11 cellular contexts compared by ENCODE assay signal in genomic region chr17:32490101-32490482, GRCh38. TPM values are rescaled to one million over a fixed set of nuclear protein-coding genes. Genes with fewer than 3 reads are reported as not detected.
A peak's percentile ranks its signal among the peaks of the same experiment; 100 is the strongest.
DNase-seq lines count a peak whose midpoint lies in the region; ATAC-seq, FAIRE-seq and TF ChIP-seq lines count a peak whose summit lies in the region.
"Had no signal": no experiment of that assay in that cellular context is flagged by ENCODE, and none has a peak within 500 bp of the region (broad histone marks: within the 10 kb centered on the region; RNA-seq: fewer than 3 reads in every experiment).

No MANE protein-coding gene starts in this region.

- peaks cover 9% of the 10 kb centered on the region for H3K79me2 ChIP-seq in astrocyte (ENCODE audit: insufficient read depth, low read length)

- H4K20me1 ChIP-seq in astrocyte (ENCODE audit: insufficient read depth, low read length): peaks cover 32% of the 10 kb centered on the region

- intact Hi-C loops in spleen (cut with DNase I; ENCODE audit: low total_unique reads): no loop called here

- H3K4me1 ChIP-seq in astrocyte (ENCODE audit: insufficient read depth, low read length): peaks cover 35% of the 10 kb centered on the region
- H3K4me1 ChIP-seq in spleen: peaks cover 46 to 91% (median 85%) of the 10 kb centered on the region in 6 donors

- ATAC-seq in HG03039 (IDR thresholded peaks at IDR 0.05; ENCODE audit: unreplicated experiment): no peak

- 80 to 90% (median 81%) methylated on average over 14 to 16 of the region's 16 CpGs for WGBS in spleen, 5 donors

- H2AFZ ChIP-seq in astrocyte (ENCODE audit: low read depth, low read length): no peak overlapping the region
- H2AFZ ChIP-seq: PC-9 had no signal

- H3K4me3 ChIP-seq in astrocyte (ENCODE audit: insufficient read depth, low read depth, low read length): no peak overlapping the region
- H3K4me3 ChIP-seq in spleen: peak overlapping the region; percentile 0 to 88 (median 67)
- H3K4me3 ChIP-seq: PC-9 had no signal

- no peak for FAIRE-seq in astrocyte (lab: Jason Lieb, UNC)

- peak overlapping the region; percentile 40 for H3K27ac Mint-ChIP-seq in activated T-cell treated with anti-CD3 and anti-CD28 coated beads, Interleukin-2, amount 50 U/mL, for 24 hours
- no peak overlapping the region for H3K27ac Mint-ChIP-seq in astrocyte (ENCODE audit: unreplicated experiment)

- no peak overlapping the region for H3K9ac ChIP-seq in astrocyte (ENCODE audit: low read length)

- H3K9me3 Mint-ChIP-seq in activated T-cell treated with anti-CD3 and anti-CD28 coated beads, Interleukin-2, amount 50 U/mL, for 24 hours: no peaks in the 10 kb centered on the region
- no peaks in the 10 kb centered on the region for H3K9me3 Mint-ChIP-seq in astrocyte (ENCODE audit: unreplicated experiment)

- DNase-seq in activated T-cell treated with anti-CD3 and anti-CD28 coated beads, Interleukin-2, amount 50 U/mL, for 24 hours: no peak
- DNase-seq in activated T-cell treated with anti-CD3 and anti-CD28 coated beads, Interleukin-2, amount 50 U/mL, for 1 hour: no peak
- DNase-seq in NCI-H2171 (lab: John Stamatoyannopoulos, UW): peak; percentile 55
- DNase-seq in astrocyte (ENCODE audit: low read depth): no peak
- peak; percentile 80 for DNase-seq in spleen
- DNase-seq in AML-193 (lab: John Stamatoyannopoulos, UW): no peak
- DNase-seq in kidney tubule cell (ENCODE audit: low spot score): no peak
- DNase-seq: cortex of kidney, IMR-90, PC-9 had no signal

- no peak for TF ChIP-seq POLR2A in spleen (IDR thresholded peaks at IDR 0.05)

- peak overlapping the region; percentile 90 for H3K4me3 Mint-ChIP-seq in activated T-cell treated with anti-CD3 and anti-CD28 coated beads, Interleukin-2, amount 50 U/mL, for 24 hours
- H3K4me3 Mint-ChIP-seq in astrocyte (ENCODE audit: unreplicated experiment): peak overlapping the region; percentile 57

- no peak for TF ChIP-seq CTCF in astrocyte (IDR thresholded peaks at IDR 0.05; ENCODE audit: insufficient read depth, low read depth, low read length)
- TF ChIP-seq CTCF in spleen (IDR thresholded peaks at IDR 0.05 in 8 of 11, conservative IDR thresholded peaks at IDR 0.05 in 3 of 11): no peak

- H3K27me3 ChIP-seq in astrocyte (ENCODE audit: insufficient read depth, low read length) (no peaks in the 10 kb centered on the region), spleen (replicated peaks in 1 of 7) (no peaks in the 10 kb centered on the region)

- H3K36me3 ChIP-seq in astrocyte (ENCODE audit: insufficient read depth, low read length): no peaks in the 10 kb centered on the region
- peaks cover 0 to 40% (median 11%) of the 10 kb centered on the region in 6 donors for H3K36me3 ChIP-seq in spleen

- no peak overlapping the region for H3K27ac ChIP-seq in astrocyte (ENCODE audit: low read depth, low read length)
- peak overlapping the region in 7 of 8 donors; percentile 13 to 92 (median 75) for H3K27ac ChIP-seq in spleen
- H3K27ac ChIP-seq: PC-9 had no signal

- H3K36me3 Mint-ChIP-seq in activated T-cell treated with anti-CD3 and anti-CD28 coated beads, Interleukin-2, amount 50 U/mL, for 24 hours (ENCODE audit: low read depth): peaks cover 47% of the 10 kb centered on the region
- H3K36me3 Mint-ChIP-seq in astrocyte (ENCODE audit: low read depth, unreplicated experiment): peaks cover 9% of the 10 kb centered on the region

- H3K4me2 ChIP-seq in astrocyte (ENCODE audit: low read length): peak overlapping the region; percentile 40
- H3K4me2 ChIP-seq: PC-9 had no signal

- no peaks in the 10 kb centered on the region for H3K9me3 ChIP-seq in astrocyte (ENCODE audit: insufficient read depth, low read depth, low read length)
- H3K9me3 ChIP-seq in spleen: no peaks in the 10 kb centered on the region

- no peaks in the 10 kb centered on the region for H3K27me3 Mint-ChIP-seq in activated T-cell treated with anti-CD3 and anti-CD28 coated beads, Interleukin-2, amount 50 U/mL, for 24 hours
- no peaks in the 10 kb centered on the region for H3K27me3 Mint-ChIP-seq in astrocyte (ENCODE audit: low read depth, unreplicated experiment)

- peaks cover 70% of the 10 kb centered on the region for H3K4me1 Mint-ChIP-seq in activated T-cell treated with anti-CD3 and anti-CD28 coated beads, Interleukin-2, amount 50 U/mL, for 24 hours (ENCODE audit: low read depth)
- H3K4me1 Mint-ChIP-seq in astrocyte (ENCODE audit: low read depth, unreplicated experiment): peaks cover 30% of the 10 kb centered on the region

RNA-seq across cellular contexts. Expression of gene CDK5R1, which starts 3.3 kb away (rescaled TPM):
- total RNA-seq in astrocyte: 7.2 and 7.6 TPM in 2 replicates
- 10 to 100 TPM; 13.0 to 28.2 (median 20.3) TPM for total RNA-seq in spleen
- polyA plus RNA-seq in spleen: 10 to 100 TPM; 13.5 to 26.3 (median 13.6) TPM

RNA-seq across cellular contexts. Expression of gene PSMD11, which starts 45.8 kb away (rescaled TPM):
- total RNA-seq in astrocyte: 118 and 129 TPM in 2 replicates
- 10 to 100 TPM; 43.0 to 84.8 (median 68.9) TPM for total RNA-seq in spleen
- polyA plus RNA-seq in spleen: 10 to 100 TPM; 28.0 to 35.2 (median 35.1) TPM

Comparison
In these comparisons a context has a peak if more than half of its experiments do, and no peak if none do; other contexts are left out.
1. DNase-seq: peak in NCI-H2171 (single experiment) and spleen (single experiment); none in activated T-cell treated with anti-CD3 and anti-CD28 coated beads, Interleukin-2, amount 50 U/mL, for 24 hours (single experiment), activated T-cell treated with anti-CD3 and anti-CD28 coated beads, Interleukin-2, amount 50 U/mL, for 1 hour (single experiment), astrocyte (single experiment), AML-193 (0 of 2) and kidney tubule cell (single experiment).